Comparison of ENCODE assay signal across 8 cellular contexts in the genomic region with DNA sequence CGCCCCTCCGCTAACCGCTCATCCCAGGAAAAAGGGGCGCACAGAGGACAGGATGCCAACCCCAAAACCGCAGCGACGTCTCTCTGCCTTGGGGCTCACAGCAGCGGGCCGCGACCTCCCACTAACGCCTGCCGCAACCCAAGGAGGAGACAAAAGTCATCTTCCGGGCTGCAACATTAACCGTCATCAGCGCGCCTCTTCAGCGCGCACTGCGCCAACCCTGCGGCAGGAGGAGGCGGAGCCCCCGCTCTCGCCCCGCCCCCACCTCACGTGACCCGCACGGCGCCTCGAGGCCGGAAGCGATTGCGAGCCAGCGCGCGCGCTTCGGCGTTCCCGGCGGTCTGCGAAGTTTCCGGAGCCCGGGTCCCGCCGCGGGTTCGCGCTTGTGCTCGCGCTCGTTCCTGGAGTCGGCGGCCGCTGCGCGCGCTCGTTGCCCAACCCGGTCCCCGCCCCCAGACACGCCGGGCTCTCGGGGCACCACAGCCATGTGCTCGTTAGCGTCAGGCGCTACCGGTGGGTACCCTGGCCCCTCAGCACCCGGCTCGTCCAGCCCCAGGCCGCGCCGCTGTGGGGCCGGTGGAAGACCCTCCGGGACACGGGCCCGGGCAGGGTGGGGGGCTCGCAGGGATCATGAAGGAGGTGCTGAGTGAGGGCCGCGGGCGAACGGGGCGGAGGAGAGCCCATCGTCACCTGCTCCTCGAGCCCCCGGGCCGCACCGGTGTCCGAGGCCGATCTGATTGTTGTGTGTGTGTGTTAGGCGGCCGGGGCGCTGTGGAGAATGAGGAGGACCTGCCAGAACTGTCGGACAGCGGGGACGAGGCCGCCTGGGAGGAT. TPM values are rescaled to one million over a fixed set of nuclear protein-coding genes. Genes with fewer than 3 reads are reported as not detected.
DNase-seq lines count a peak whose midpoint lies in the region; ATAC-seq and TF ChIP-seq lines count a peak whose summit lies in the region.

A gene (plus strand): TSS at position 455 of the 834 bp plus-strand sequence. CDS start 31 bp downstream, at position 486.

- no peaks in the 10 kb centered on the region for H3K27me3 Mint-ChIP-seq in T-helper 17 cell

- H3K9me3 ChIP-seq in T-helper 17 cell (ENCODE audit: control insufficient read depth, low read length, poor library complexity, severe bottlenecking): no peaks in the 10 kb centered on the region
- H3K9me3 ChIP-seq in left ventricle myocardium inferior (replicated peaks): no peaks in the 10 kb centered on the region
- no peaks in the 10 kb centered on the region for H3K9me3 ChIP-seq in prostate gland

- DNase-seq in NCI-H187 (lab: John Stamatoyannopoulos, UW): peak; percentile 93 to 97
- DNase-seq in T-helper 17 cell: peak; percentile 98 to 99 (median 98)
- DNase-seq in amygdala (lab: John Stamatoyannopoulos, UW): peak; percentile 51 to 99 (median 90)
- peak; percentile 97 for DNase-seq in left ventricle myocardium inferior
- DNase-seq in prostate gland (ENCODE audit: low spot score): peak; percentile 94
- DNase-seq in ureter (ENCODE audit: low spot score): peak; percentile 96

- H3K4me1 ChIP-seq in left ventricle myocardium inferior: peaks cover 26% of the 10 kb centered on the region
- no peaks in the 10 kb centered on the region for H3K4me1 ChIP-seq in prostate gland (replicated peaks)

- intact Hi-C loops in left ventricle myocardium inferior (cut with micrococcal nuclease) (no loop called here), prostate gland (cut with DNase I) (loop anchor here (5.0 kb wide), 1 partner anchor 225 kb away; no protein-coding TSS in a partner anchor)

- peaks cover 14% of the 10 kb centered on the region for H3K4me1 Mint-ChIP-seq in T-helper 17 cell

- peak within 1 kb of the TSS; percentile 96 for H3K4me3 Mint-ChIP-seq in T-helper 17 cell

- H3K36me3 ChIP-seq in left ventricle myocardium inferior (peaks cover 20% of the 10 kb centered on the region), prostate gland (no peaks in the 10 kb centered on the region)

- H3K27me3 ChIP-seq in left ventricle myocardium inferior (ENCODE audit: low read depth): no peaks in the 10 kb centered on the region
- no peaks in the 10 kb centered on the region for H3K27me3 ChIP-seq in prostate gland (replicated peaks; ENCODE audit: insufficient read depth)

- under 1% methylated on average over 48 of the region's 96 CpGs for WGBS in prostate gland

- TF ChIP-seq POLR2A in GM18505 (IDR thresholded peaks at IDR 0.05; ENCODE audit: borderline replicate concordance, extremely low read depth, insufficient read depth, insufficient read length): peak; percentile 91
- TF ChIP-seq POLR2A in prostate gland (IDR thresholded peaks at IDR 0.05): peak; percentile 71

- H3K4me3 ChIP-seq in left ventricle myocardium inferior (peak within 1 kb of the TSS; percentile 77), prostate gland (peak within 1 kb of the TSS; percentile 80 to 92)

- H3K27ac ChIP-seq in left ventricle myocardium inferior (replicated peaks) (peak within 1 kb of the TSS; percentile 87), prostate gland (peak within 1 kb of the TSS; percentile 90 to 93)

- no peaks in the 10 kb centered on the region for H3K36me3 Mint-ChIP-seq in T-helper 17 cell (ENCODE audit: low read depth)

- no peak for TF ChIP-seq CTCF in left ventricle myocardium inferior (IDR thresholded peaks at IDR 0.05; ENCODE audit: borderline replicate concordance)
- TF ChIP-seq CTCF in prostate gland (IDR thresholded peaks at IDR 0.05): peak; percentile 41 to 99 (median 96)

- peak within 1 kb of the TSS; percentile 96 for H3K27ac Mint-ChIP-seq in T-helper 17 cell

- ATAC-seq in GM18505 (IDR thresholded peaks at IDR 0.05; ENCODE audit: unreplicated experiment) (peak; percentile 87), HG02970 (IDR thresholded peaks at IDR 0.05; ENCODE audit: low FRiP score, unreplicated experiment) (peak; percentile 93), T-helper 17 cell (peak; percentile 90)

RNA-seq across cellular contexts. Expression of the gene that starts here (rescaled TPM):
- total RNA-seq in T-helper 17 cell: 10 to 100 TPM; 10.1 to 12.2 TPM
- total RNA-seq in left ventricle myocardium inferior: 11.4 TPM
- total RNA-seq in prostate gland: 10 to 100 TPM; 13.8 to 18.7 TPM
- total RNA-seq in ureter: 26.5 TPM

Comparison
In these comparisons a context has a peak if more than half of its experiments do, and no peak if none do; other contexts are left out.
1. Peak in every context shown above with its lines: DNase-seq, ATAC-seq, H3K4me3 ChIP-seq and H3K27ac ChIP-seq.